2 cellular contexts compared by ENCODE assay signal in the genomic region with DNA sequence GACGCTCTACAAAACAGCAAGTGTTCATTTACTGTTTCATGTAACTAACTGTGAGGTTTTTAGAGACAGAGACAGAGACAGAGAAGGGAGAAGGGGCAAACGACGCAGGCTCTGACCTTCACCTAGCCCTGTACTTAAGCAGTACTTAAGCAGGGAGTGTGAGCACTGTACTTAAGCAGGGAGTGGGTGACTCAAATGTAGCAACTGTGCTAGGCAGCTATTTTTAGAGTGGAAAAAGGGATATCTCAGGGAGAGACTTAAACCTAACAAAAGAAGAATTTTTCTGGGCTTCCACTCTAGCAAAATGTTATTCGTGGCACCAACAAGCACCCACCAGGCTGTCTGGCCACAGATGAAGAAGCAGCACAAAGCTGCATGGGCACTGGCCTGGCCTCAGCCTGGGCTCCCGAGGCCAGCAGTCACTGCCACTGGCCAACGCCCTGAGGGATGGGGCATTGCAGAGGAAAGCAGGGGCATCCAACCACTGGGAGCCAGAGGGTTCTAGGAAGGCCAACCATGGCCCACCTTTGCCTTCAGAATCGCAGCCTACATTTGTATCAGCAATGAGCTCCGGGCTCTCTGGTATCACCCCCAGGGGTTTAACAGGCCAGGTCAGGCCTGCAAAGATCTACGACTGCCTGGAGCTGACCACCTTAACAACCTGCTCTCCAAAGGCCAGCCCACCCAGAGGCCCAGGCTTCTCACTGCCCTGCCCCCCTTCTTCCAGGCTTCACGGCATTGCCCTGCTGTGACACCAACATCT.
TF ChIP-seq lines count a peak whose summit lies in the region.

No MANE protein-coding gene starts in this region.

TF ChIP-seq in HCT116, 20 proteins besides CTCF, POLR2A, EP300 and RAD21:
- TF ChIP-seq EZH2phosphoT487 (IDR thresholded peaks at IDR 0.05; ENCODE audit: borderline replicate concordance) (no peak), ZNF274 (IDR thresholded peaks at IDR 0.05; ENCODE audit: low read depth, low read length) (no peak), FOSL1 (IDR thresholded peaks at IDR 0.05; ENCODE audit: low read depth) (no peak), EGR1 (IDR thresholded peaks at IDR 0.05; ENCODE audit: low read depth) (no peak), SP1 (IDR thresholded peaks at IDR 0.05; ENCODE audit: low read depth) (no peak), TCF7L2 (IDR thresholded peaks at IDR 0.05; ENCODE audit: borderline replicate concordance, extremely low read depth, insufficient read depth, insufficient read length) (no peak), ZFX (IDR thresholded peaks at IDR 0.05) (no peak), CEBPB (IDR thresholded peaks at IDR 0.05; ENCODE audit: low read depth) (no peak), CBX3 (IDR thresholded peaks at IDR 0.05; ENCODE audit: low read depth) (no peak), POLR2AphosphoS5 (IDR thresholded peaks at IDR 0.05; ENCODE audit: low read depth, low read length) (no peak), JUND (IDR thresholded peaks at IDR 0.05) (no peak), ELF1 (IDR thresholded peaks at IDR 0.05; ENCODE audit: borderline replicate concordance, low read depth) (no peak), SRF (IDR thresholded peaks at IDR 0.05; ENCODE audit: low read depth) (no peak), SIN3A (IDR thresholded peaks at IDR 0.05; ENCODE audit: low read depth) (no peak), EZH2 (IDR thresholded peaks at IDR 0.05) (no peak)
- TF ChIP-seq, protein P1, sequence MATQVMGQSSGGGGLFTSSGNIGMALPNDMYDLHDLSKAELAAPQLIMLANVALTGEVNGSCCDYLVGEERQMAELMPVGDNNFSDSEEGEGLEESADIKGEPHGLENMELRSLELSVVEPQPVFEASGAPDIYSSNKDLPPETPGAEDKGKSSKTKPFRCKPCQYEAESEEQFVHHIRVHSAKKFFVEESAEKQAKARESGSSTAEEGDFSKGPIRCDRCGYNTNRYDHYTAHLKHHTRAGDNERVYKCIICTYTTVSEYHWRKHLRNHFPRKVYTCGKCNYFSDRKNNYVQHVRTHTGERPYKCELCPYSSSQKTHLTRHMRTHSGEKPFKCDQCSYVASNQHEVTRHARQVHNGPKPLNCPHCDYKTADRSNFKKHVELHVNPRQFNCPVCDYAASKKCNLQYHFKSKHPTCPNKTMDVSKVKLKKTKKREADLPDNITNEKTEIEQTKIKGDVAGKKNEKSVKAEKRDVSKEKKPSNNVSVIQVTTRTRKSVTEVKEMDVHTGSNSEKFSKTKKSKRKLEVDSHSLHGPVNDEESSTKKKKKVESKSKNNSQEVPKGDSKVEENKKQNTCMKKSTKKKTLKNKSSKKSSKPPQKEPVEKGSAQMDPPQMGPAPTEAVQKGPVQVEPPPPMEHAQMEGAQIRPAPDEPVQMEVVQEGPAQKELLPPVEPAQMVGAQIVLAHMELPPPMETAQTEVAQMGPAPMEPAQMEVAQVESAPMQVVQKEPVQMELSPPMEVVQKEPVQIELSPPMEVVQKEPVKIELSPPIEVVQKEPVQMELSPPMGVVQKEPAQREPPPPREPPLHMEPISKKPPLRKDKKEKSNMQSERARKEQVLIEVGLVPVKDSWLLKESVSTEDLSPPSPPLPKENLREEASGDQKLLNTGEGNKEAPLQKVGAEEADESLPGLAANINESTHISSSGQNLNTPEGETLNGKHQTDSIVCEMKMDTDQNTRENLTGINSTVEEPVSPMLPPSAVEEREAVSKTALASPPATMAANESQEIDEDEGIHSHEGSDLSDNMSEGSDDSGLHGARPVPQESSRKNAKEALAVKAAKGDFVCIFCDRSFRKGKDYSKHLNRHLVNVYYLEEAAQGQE (IDR thresholded peaks at IDR 0.05; ENCODE audit: low read depth): no peak
- TF ChIP-seq, protein P2, sequence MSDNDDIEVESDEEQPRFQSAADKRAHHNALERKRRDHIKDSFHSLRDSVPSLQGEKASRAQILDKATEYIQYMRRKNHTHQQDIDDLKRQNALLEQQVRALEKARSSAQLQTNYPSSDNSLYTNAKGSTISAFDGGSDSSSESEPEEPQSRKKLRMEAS (IDR thresholded peaks at IDR 0.05): no peak
- TF ChIP-seq, protein P3, sequence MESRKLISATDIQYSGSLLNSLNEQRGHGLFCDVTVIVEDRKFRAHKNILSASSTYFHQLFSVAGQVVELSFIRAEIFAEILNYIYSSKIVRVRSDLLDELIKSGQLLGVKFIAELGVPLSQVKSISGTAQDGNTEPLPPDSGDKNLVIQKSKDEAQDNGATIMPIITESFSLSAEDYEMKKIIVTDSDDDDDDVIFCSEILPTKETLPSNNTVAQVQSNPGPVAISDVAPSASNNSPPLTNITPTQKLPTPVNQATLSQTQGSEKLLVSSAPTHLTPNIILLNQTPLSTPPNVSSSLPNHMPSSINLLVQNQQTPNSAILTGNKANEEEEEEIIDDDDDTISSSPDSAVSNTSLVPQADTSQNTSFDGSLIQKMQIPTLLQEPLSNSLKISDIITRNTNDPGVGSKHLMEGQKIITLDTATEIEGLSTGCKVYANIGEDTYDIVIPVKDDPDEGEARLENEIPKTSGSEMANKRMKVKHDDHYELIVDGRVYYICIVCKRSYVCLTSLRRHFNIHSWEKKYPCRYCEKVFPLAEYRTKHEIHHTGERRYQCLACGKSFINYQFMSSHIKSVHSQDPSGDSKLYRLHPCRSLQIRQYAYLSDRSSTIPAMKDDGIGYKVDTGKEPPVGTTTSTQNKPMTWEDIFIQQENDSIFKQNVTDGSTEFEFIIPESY (IDR thresholded peaks at IDR 0.05; ENCODE audit: extremely low read depth, insufficient replicate concordance, low read length): no peak

TF ChIP-seq in H1, 55 proteins besides CTCF, POLR2A, EP300 and RAD21:
- TF ChIP-seq SIRT6 (IDR thresholded peaks at IDR 0.05; ENCODE audit: low read length) (no peak), HDAC2 (IDR thresholded peaks at IDR 0.05; ENCODE audit: borderline replicate concordance in 1 of 2, low read depth in 2 of 2, low read length in 2 of 2) (no peak), EGR1 (IDR thresholded peaks at IDR 0.05; ENCODE audit: borderline replicate concordance, low read depth, low read length) (no peak), CBX5 (IDR thresholded peaks at IDR 0.05; ENCODE audit: low read depth, low read length) (no peak), EZH2 (IDR thresholded peaks at IDR 0.05; ENCODE audit: low read depth, low read length, severe bottlenecking) (no peak), BACH1 (IDR thresholded peaks at IDR 0.05; ENCODE audit: low read length) (no peak), POLR2AphosphoS5 (IDR thresholded peaks at IDR 0.05; ENCODE audit: low read depth, low read length) (no peak), CREB1 (IDR thresholded peaks at IDR 0.05) (no peak), SP4 (IDR thresholded peaks at IDR 0.05; ENCODE audit: low read length) (no peak), NRF1 (IDR thresholded peaks at IDR 0.05; ENCODE audit: low read depth, low read length) (no peak), CHD1 (IDR thresholded peaks at IDR 0.05; ENCODE audit: low read depth, low read length) (no peak), CTBP2 (IDR thresholded peaks at IDR 0.05; ENCODE audit: borderline replicate concordance, insufficient read depth, insufficient read length, low read length) (no peak), YY1 (IDR thresholded peaks at IDR 0.05; ENCODE audit: low read depth, low read length) (no peak), CHD2 (IDR thresholded peaks at IDR 0.05; ENCODE audit: low read length) (no peak)
- TF ChIP-seq, protein P4, sequence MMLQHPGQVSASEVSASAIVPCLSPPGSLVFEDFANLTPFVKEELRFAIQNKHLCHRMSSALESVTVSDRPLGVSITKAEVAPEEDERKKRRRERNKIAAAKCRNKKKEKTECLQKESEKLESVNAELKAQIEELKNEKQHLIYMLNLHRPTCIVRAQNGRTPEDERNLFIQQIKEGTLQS (IDR thresholded peaks at IDR 0.05; ENCODE audit: insufficient read depth, low read depth, low read length): no peak
- TF ChIP-seq, protein P2 (IDR thresholded peaks at IDR 0.05): no peak
- TF ChIP-seq, protein P5, sequence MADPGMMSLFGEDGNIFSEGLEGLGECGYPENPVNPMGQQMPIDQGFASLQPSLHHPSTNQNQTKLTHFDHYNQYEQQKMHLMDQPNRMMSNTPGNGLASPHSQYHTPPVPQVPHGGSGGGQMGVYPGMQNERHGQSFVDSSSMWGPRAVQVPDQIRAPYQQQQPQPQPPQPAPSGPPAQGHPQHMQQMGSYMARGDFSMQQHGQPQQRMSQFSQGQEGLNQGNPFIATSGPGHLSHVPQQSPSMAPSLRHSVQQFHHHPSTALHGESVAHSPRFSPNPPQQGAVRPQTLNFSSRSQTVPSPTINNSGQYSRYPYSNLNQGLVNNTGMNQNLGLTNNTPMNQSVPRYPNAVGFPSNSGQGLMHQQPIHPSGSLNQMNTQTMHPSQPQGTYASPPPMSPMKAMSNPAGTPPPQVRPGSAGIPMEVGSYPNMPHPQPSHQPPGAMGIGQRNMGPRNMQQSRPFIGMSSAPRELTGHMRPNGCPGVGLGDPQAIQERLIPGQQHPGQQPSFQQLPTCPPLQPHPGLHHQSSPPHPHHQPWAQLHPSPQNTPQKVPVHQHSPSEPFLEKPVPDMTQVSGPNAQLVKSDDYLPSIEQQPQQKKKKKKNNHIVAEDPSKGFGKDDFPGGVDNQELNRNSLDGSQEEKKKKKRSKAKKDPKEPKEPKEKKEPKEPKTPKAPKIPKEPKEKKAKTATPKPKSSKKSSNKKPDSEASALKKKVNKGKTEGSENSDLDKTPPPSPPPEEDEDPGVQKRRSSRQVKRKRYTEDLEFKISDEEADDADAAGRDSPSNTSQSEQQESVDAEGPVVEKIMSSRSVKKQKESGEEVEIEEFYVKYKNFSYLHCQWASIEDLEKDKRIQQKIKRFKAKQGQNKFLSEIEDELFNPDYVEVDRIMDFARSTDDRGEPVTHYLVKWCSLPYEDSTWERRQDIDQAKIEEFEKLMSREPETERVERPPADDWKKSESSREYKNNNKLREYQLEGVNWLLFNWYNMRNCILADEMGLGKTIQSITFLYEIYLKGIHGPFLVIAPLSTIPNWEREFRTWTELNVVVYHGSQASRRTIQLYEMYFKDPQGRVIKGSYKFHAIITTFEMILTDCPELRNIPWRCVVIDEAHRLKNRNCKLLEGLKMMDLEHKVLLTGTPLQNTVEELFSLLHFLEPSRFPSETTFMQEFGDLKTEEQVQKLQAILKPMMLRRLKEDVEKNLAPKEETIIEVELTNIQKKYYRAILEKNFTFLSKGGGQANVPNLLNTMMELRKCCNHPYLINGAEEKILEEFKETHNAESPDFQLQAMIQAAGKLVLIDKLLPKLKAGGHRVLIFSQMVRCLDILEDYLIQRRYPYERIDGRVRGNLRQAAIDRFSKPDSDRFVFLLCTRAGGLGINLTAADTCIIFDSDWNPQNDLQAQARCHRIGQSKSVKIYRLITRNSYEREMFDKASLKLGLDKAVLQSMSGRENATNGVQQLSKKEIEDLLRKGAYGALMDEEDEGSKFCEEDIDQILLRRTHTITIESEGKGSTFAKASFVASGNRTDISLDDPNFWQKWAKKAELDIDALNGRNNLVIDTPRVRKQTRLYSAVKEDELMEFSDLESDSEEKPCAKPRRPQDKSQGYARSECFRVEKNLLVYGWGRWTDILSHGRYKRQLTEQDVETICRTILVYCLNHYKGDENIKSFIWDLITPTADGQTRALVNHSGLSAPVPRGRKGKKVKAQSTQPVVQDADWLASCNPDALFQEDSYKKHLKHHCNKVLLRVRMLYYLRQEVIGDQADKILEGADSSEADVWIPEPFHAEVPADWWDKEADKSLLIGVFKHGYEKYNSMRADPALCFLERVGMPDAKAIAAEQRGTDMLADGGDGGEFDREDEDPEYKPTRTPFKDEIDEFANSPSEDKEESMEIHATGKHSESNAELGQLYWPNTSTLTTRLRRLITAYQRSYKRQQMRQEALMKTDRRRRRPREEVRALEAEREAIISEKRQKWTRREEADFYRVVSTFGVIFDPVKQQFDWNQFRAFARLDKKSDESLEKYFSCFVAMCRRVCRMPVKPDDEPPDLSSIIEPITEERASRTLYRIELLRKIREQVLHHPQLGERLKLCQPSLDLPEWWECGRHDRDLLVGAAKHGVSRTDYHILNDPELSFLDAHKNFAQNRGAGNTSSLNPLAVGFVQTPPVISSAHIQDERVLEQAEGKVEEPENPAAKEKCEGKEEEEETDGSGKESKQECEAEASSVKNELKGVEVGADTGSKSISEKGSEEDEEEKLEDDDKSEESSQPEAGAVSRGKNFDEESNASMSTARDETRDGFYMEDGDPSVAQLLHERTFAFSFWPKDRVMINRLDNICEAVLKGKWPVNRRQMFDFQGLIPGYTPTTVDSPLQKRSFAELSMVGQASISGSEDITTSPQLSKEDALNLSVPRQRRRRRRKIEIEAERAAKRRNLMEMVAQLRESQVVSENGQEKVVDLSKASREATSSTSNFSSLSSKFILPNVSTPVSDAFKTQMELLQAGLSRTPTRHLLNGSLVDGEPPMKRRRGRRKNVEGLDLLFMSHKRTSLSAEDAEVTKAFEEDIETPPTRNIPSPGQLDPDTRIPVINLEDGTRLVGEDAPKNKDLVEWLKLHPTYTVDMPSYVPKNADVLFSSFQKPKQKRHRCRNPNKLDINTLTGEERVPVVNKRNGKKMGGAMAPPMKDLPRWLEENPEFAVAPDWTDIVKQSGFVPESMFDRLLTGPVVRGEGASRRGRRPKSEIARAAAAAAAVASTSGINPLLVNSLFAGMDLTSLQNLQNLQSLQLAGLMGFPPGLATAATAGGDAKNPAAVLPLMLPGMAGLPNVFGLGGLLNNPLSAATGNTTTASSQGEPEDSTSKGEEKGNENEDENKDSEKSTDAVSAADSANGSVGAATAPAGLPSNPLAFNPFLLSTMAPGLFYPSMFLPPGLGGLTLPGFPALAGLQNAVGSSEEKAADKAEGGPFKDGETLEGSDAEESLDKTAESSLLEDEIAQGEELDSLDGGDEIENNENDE (IDR thresholded peaks at IDR 0.05; ENCODE audit: insufficient replicate concordance, low read length): no peak
